In the genomic region with DNA sequence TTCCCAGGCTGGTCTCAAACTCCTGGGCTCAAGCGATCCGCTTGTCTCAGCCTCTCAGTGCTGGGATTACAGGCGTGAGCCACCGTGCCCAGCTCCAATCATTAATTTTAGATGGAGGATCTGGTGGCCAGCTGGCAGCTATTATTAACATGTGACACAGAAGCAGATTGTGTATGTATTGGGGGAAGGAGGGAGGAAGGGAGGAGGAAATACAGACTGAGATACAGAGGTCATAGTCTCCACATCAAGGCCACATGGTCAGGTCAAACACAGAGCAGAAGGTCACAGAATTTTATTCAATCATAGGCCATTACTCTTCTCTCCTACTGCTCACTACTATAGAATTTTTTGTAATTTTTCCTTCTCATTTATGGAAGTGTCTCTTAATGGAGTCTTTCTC, we compare ENCODE assay signal across 23 cellular contexts. TPM values are rescaled to one million over a fixed set of nuclear protein-coding genes. Genes with fewer than 3 reads are reported as not detected.
"Had no signal": no experiment of that assay in that cellular context is flagged by ENCODE, and none has a peak within 500 bp of the region (broad histone marks: within the 10 kb centered on the region; RNA-seq: fewer than 3 reads in every experiment).

No MANE protein-coding gene starts in this region.

- H3K9me3 ChIP-seq: esophagus squamous epithelium, left lung, mucosa of descending colon, ovary, sigmoid colon, transverse colon, vagina had no signal

- ATAC-seq: left lung; mucosa of descending colon; naive thymus-derived CD8-positive, alpha-beta T cell; stimulated activated naive CD8-positive, alpha-beta T cell treated with anti-CD3 and anti-CD28 coated beads, Interleukin-15, Interleukin-2, amounts not matched to agents 100 U/mL and 50 U/mL, for 24 hours had no signal

- FAIRE-seq: endothelial cell of umbilical vein, keratinocyte had no signal

- H3K27ac ChIP-seq: esophagus squamous epithelium, left lung, ovary, sigmoid colon, transverse colon, vagina had no signal

- DNase-seq: activated B cell treated with CpG ODN at 0.5 μM for 24 hours; activated CD4-positive, alpha-beta memory T cell treated with anti-CD3 and anti-CD28 coated beads for 36 hours; activated CD4-positive, alpha-beta T cell treated with anti-CD3 and anti-CD28 coated beads for 4 hours; activated T-cell treated with anti-CD3 and anti-CD28 coated beads for 4 hours; dermis blood vessel endothelial cell; effector memory CD4-positive, alpha-beta T cell; esophagus squamous epithelium; hippocampal formation; left lung; mucosa of descending colon; naive thymus-derived CD8-positive, alpha-beta T cell; ovary; sigmoid colon; stimulated activated naive CD8-positive, alpha-beta T cell treated with anti-CD3 and anti-CD28 coated beads, Interleukin-15, Interleukin-2, amounts not matched to agents 100 U/mL and 50 U/mL, for 24 hours; transverse colon had no signal

- H3K36me3 Mint-ChIP-seq: activated CD4-positive, alpha-beta memory T cell treated with anti-CD3 and anti-CD28 coated beads for 36 hours; memory B cell had no signal

- H3K4me3 ChIP-seq: esophagus squamous epithelium, left lung, mucosa of descending colon, ovary, sigmoid colon, transverse colon, vagina had no signal

- H3K27me3 Mint-ChIP-seq: activated B cell treated with CpG ODN at 0.5 μM for 24 hours; activated CD4-positive, alpha-beta memory T cell treated with anti-CD3 and anti-CD28 coated beads for 36 hours; activated naive CD8-positive, alpha-beta T cell; memory B cell; naive thymus-derived CD8-positive, alpha-beta T cell had no signal

- H3K9me3 Mint-ChIP-seq: activated B cell treated with CpG ODN at 0.5 μM for 24 hours; activated CD4-positive, alpha-beta memory T cell treated with anti-CD3 and anti-CD28 coated beads for 36 hours; memory B cell; naive thymus-derived CD8-positive, alpha-beta T cell; T-helper 2 cell treated with Interferon-gamma antibody and Interleukin-4, amounts not matched to agents 5 μg/mL and 100 μg/mL, for 36 hours had no signal

- H3K27me3 ChIP-seq: esophagus squamous epithelium, left lung, ovary, sigmoid colon, transverse colon, vagina had no signal

- H3K4me1 Mint-ChIP-seq: activated B cell treated with CpG ODN at 0.5 μM for 24 hours, memory B cell had no signal

- H3K4me3 Mint-ChIP-seq: activated B cell treated with CpG ODN at 0.5 μM for 24 hours; activated CD4-positive, alpha-beta memory T cell treated with anti-CD3 and anti-CD28 coated beads for 36 hours; activated naive CD8-positive, alpha-beta T cell; memory B cell; naive thymus-derived CD8-positive, alpha-beta T cell; T-helper 2 cell treated with Interferon-gamma antibody and Interleukin-4, amounts not matched to agents 5 μg/mL and 100 μg/mL, for 36 hours had no signal

- H3K36me3 ChIP-seq: esophagus squamous epithelium, left lung, ovary, sigmoid colon, transverse colon, vagina had no signal

- H3K4me1 ChIP-seq: esophagus squamous epithelium, left lung, vagina had no signal

RNA-seq across cellular contexts. Expression of gene ADORA3, which starts 57.9 kb away (rescaled TPM):
- total RNA-seq: activated B cell treated with CpG ODN at 0.5 μM for 24 hours, chondrocyte, dermis blood vessel endothelial cell, fibroblast of villous mesenchyme had no signal
- polyA plus RNA-seq: endothelial cell of umbilical vein; keratinocyte; naive thymus-derived CD8-positive, alpha-beta T cell had no signal

RNA-seq across cellular contexts. Expression of gene TMIGD3, which starts 57.9 kb away (rescaled TPM):
- total RNA-seq: activated B cell treated with CpG ODN at 0.5 μM for 24 hours; chondrocyte; dermis blood vessel endothelial cell; naive thymus-derived CD8-positive, alpha-beta T cell had no signal
- polyA plus RNA-seq: keratinocyte; naive thymus-derived CD8-positive, alpha-beta T cell had no signal
